12 cellular contexts compared by ENCODE assay signal in the genomic region with DNA sequence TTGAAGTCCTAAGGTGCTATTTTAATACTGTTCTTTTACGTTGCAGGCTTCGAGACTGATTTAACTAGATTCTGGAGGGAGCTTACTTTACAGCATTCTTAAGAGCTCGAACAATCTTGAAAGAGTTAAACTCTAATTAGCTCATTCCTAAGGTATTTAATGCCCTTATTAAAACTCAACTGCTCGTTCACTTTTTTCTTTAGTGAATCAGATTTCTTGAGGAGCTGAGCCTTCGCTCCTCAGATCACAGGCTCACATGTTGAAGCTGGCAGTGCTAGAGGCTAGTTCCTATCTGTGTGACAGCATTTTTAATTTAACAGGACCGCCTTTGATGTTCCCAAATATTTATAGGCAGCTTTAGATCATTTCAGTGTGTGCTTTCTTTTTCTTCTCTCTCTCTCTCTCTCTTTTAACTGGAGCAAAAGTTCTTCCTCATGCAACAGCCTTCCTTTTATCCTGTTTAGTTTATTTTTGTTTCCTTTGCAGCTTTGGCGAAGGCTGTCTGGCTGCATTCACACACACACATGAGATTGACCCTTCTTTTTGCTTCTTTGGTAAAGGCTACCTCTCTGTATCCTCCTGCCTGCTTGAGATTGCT. TPM values are rescaled to one million over a fixed set of nuclear protein-coding genes. Genes with fewer than 3 reads are reported as not detected.
DNase-seq lines count a peak whose midpoint lies in the region; ATAC-seq, FAIRE-seq and TF ChIP-seq lines count a peak whose summit lies in the region.
"Had no signal": no experiment of that assay in that cellular context is flagged by ENCODE, and none has a peak within 500 bp of the region (broad histone marks: within the 10 kb centered on the region; RNA-seq: fewer than 3 reads in every experiment).

No MANE protein-coding gene starts in this region.

- no peaks in the 10 kb centered on the region for H3K9me3 Mint-ChIP-seq in Caco-2 (ENCODE audit: unreplicated experiment)
- H3K9me3 Mint-ChIP-seq: activated T-helper 17 cell treated with anti-CD3 and anti-CD28 coated beads, Interleukin-2, amount 50 U/mL, for 72 hours; CD8-positive, alpha-beta T cell; naive thymus-derived CD4-positive, alpha-beta T cell had no signal

- H3K4me1 ChIP-seq in mammary epithelial cell (ENCODE audit: insufficient read depth, low read length) (peaks cover 52% of the 10 kb centered on the region), hepatocyte (ENCODE audit: insufficient read depth) (peaks cover 37% of the 10 kb centered on the region), Caco-2 (peaks cover 59% of the 10 kb centered on the region)

- H2AFZ ChIP-seq in mammary epithelial cell (ENCODE audit: low read depth, low read length), result peak overlapping the region; percentile 10
- no peak overlapping the region for H2AFZ ChIP-seq in hepatocyte

- H4K20me1 ChIP-seq in mammary epithelial cell (ENCODE audit: insufficient read depth, low read length), result no peaks in the 10 kb centered on the region
- peaks cover 2% of the 10 kb centered on the region for H4K20me1 ChIP-seq in hepatocyte (ENCODE audit: insufficient read depth, poor library complexity, severe bottlenecking)

- H3K27ac Mint-ChIP-seq in Caco-2 (ENCODE audit: unreplicated experiment), result no peak overlapping the region
- H3K27ac Mint-ChIP-seq: activated T-helper 17 cell treated with anti-CD3 and anti-CD28 coated beads, Interleukin-2, amount 50 U/mL, for 72 hours; CD8-positive, alpha-beta T cell; naive thymus-derived CD4-positive, alpha-beta T cell had no signal

- BruUV-seq in mammary epithelial cell (replicated peaks; lab: Mats Ljungman, UMichigan) (no TSS peak), Caco-2 (replicated peaks; lab: Mats Ljungman, UMichigan) (no TSS peak)

- H3K27me3 Mint-ChIP-seq in Caco-2 (ENCODE audit: insufficient read depth, unreplicated experiment), result no peaks in the 10 kb centered on the region

- CTCF ChIA-PET in mammary epithelial cell (lab: Charles Lee; ENCODE audit: low non-redundant PET), result interaction anchor here (0.6 to 0.7 kb wide), 2 partner anchors 21 to 136 kb away, joined by 3 read pairs; a partner anchor contains a TSS
- CTCF ChIA-PET in Caco-2 (lab: Charles Lee), result interaction anchor here (0.5 to 1.6 kb wide), 2 partner anchors 10 to 136 kb away, joined by 3 to 5 read pairs; no protein-coding TSS in a partner anchor

- H3K79me2 ChIP-seq in mammary epithelial cell (ENCODE audit: insufficient read depth, low read length) (peaks cover 85% of the 10 kb centered on the region), hepatocyte (peaks cover 95% of the 10 kb centered on the region)

- intact Hi-C loops in mammary epithelial cell (cut with micrococcal nuclease), result no loop called here
- intact Hi-C loops in Caco-2 (cut with micrococcal nuclease; ENCODE audit: unreplicated experiment), result no loop called here

- TF ChIP-seq CTCF in mammary epithelial cell (conservative IDR thresholded peaks at IDR 0.05 in 1 of 2, IDR thresholded peaks at IDR 0.05 in 1 of 2; ENCODE audit: extremely low read depth in 1 of 2, insufficient read depth in 1 of 2, low read depth in 1 of 2, low read length in 2 of 2), result no peak
- TF ChIP-seq CTCF in hepatocyte (IDR thresholded peaks at IDR 0.05; ENCODE audit: poor library complexity), result no peak
- no peak for TF ChIP-seq CTCF in retinal pigment epithelial cell (conservative IDR thresholded peaks at IDR 0.05; ENCODE audit: low read depth, low read length)
- TF ChIP-seq CTCF in Caco-2 (IDR thresholded peaks at IDR 0.05; ENCODE audit: insufficient read depth in 1 of 2, low read depth in 1 of 2, low read length in 1 of 2, severe bottlenecking in 1 of 2, unreplicated experiment in 1 of 2), result no peak

- WGBS in mammary epithelial cell (ENCODE audit: low coverage, missing lambda C conversion rate), result 4% methylated on average over 7 of the region's 7 CpGs
- 29% methylated on average over 7 of the region's 7 CpGs for WGBS in hepatocyte (ENCODE audit: low lambda C conversion rate, missing lambda C conversion rate)

- DNase-seq in mammary epithelial cell (no peak), hepatocyte (ENCODE audit: low spot score) (peak; percentile 24), retinal pigment epithelial cell (ENCODE audit: low read depth) (peak; percentile 82), Caco-2 (no peak), NCI-H2227 treated with DMSO at 0.1 percent for 48 hours (lab: John Stamatoyannopoulos, UW) (no peak)
- DNase-seq: CD8-positive, alpha-beta T cell; naive thymus-derived CD4-positive, alpha-beta T cell had no signal

- in situ Hi-C loops in mammary epithelial cell (cut with MboI; ENCODE audit: low sequenced_read_pairs in 2 of 2), result no loop called here

- dilution Hi-C loops in mammary epithelial cell (cut with HindIII; ENCODE audit: low sequenced_read_pairs), result no loop called here

- POLR2A ChIA-PET in Caco-2 (lab: Charles Lee), result interaction anchor here (0.5 to 1.0 kb wide), 2 partner anchors 28 to 145 kb away, joined by 3 to 6 read pairs; no protein-coding TSS in a partner anchor

- H3K4me1 Mint-ChIP-seq in Caco-2 (ENCODE audit: low read depth, unreplicated experiment), result peaks cover 46% of the 10 kb centered on the region

- H3K36me3 ChIP-seq in mammary epithelial cell (ENCODE audit: insufficient read depth, low read length), result no peaks in the 10 kb centered on the region
- H3K36me3 ChIP-seq in hepatocyte (replicated peaks; ENCODE audit: insufficient read depth, low read depth), result no peaks in the 10 kb centered on the region
- no peaks in the 10 kb centered on the region; the same call in 1 of the 2 replicates for H3K36me3 ChIP-seq in Caco-2 (ENCODE audit: control insufficient read depth, insufficient read depth, low read length)

- H3K9ac ChIP-seq in mammary epithelial cell (ENCODE audit: insufficient read depth, low read length), result no peak overlapping the region

- H3K9me3 ChIP-seq in mammary epithelial cell (replicated peaks; ENCODE audit: insufficient read depth, low read length) (no peaks in the 10 kb centered on the region), hepatocyte (ENCODE audit: low read depth) (no peaks in the 10 kb centered on the region), Caco-2 (no peaks in the 10 kb centered on the region)

- H3K4me3 ChIP-seq in mammary epithelial cell (replicated peaks in 1 of 3; ENCODE audit: insufficient read depth in 1 of 3, low read depth in 2 of 3, low read length in 3 of 3) (no peak overlapping the region), hepatocyte (no peak overlapping the region), retinal pigment epithelial cell (ENCODE audit: low read length) (peak overlapping the region; percentile 9), Caco-2 (ENCODE audit: low read depth, low read length) (no peak overlapping the region)

- H3K4me3 Mint-ChIP-seq in Caco-2 (ENCODE audit: unreplicated experiment), result no peak overlapping the region
- H3K4me3 Mint-ChIP-seq: activated T-helper 17 cell treated with anti-CD3 and anti-CD28 coated beads, Interleukin-2, amount 50 U/mL, for 72 hours; CD8-positive, alpha-beta T cell; naive thymus-derived CD4-positive, alpha-beta T cell had no signal

- H3K27me3 ChIP-seq in mammary epithelial cell (ENCODE audit: insufficient read depth, low read length), result no peaks in the 10 kb centered on the region
- no peaks in the 10 kb centered on the region for H3K27me3 ChIP-seq in hepatocyte
- no peaks in the 10 kb centered on the region for H3K27me3 ChIP-seq in Caco-2 (replicated peaks; ENCODE audit: control insufficient read depth, insufficient read depth, low read length)

- H3K4me2 ChIP-seq in mammary epithelial cell (ENCODE audit: insufficient read depth, low read depth, low read length), result peak overlapping the region; percentile 63
- H3K4me2 ChIP-seq in hepatocyte, result peak overlapping the region; percentile 60

- H3K27ac ChIP-seq in mammary epithelial cell (ENCODE audit: insufficient read depth, low read depth, low read length) (peak overlapping the region; percentile 42), hepatocyte (peak overlapping the region; percentile 61)

- H3K9me2 ChIP-seq in hepatocyte (replicated peaks; ENCODE audit: insufficient read depth), result no peaks in the 10 kb centered on the region

- FAIRE-seq in G401.6 (lab: Jason Lieb, UNC), result peak; percentile 23
- FAIRE-seq: TTC549 had no signal

- peaks cover 68% of the 10 kb centered on the region for H3K36me3 Mint-ChIP-seq in Caco-2 (ENCODE audit: insufficient read depth, unreplicated experiment)
- H3K36me3 Mint-ChIP-seq: CD8-positive, alpha-beta T cell had no signal

- no peak for ATAC-seq in HG03095 (IDR thresholded peaks at IDR 0.05; ENCODE audit: unreplicated experiment)
- no peak for ATAC-seq in GM19328 (IDR thresholded peaks at IDR 0.05; ENCODE audit: unreplicated experiment)
- ATAC-seq: activated T-helper 17 cell treated with anti-CD3 and anti-CD28 coated beads, Interleukin-2, amount 50 U/mL, for 72 hours; CD8-positive, alpha-beta T cell; naive thymus-derived CD4-positive, alpha-beta T cell had no signal

RNA-seq across cellular contexts. Expression of a gene that starts 20.9 kb away (rescaled TPM):
- total RNA-seq in mammary epithelial cell (10 to 100 TPM in 1 of 2 donors, 1 to 10 TPM in 1; 9.5 to 14.5 TPM), hepatocyte (7.9 and 8.9 TPM in 2 replicates), Caco-2 (2022) (37.9 and 41.1 TPM in 2 replicates)
- polyA plus RNA-seq in mammary epithelial cell (5.2 TPM), hepatocyte (12.8 and 14.7 TPM in 2 replicates)
- 9.8 TPM for polyA minus RNA-seq in mammary epithelial cell

Comparison
In these comparisons a context has a peak if more than half of its experiments do, and no peak if none do; other contexts are left out.
1. DNase-seq: peak in hepatocyte (single experiment) and retinal pigment epithelial cell (single experiment); none in mammary epithelial cell (single experiment), Caco-2 (0 of 2) and NCI-H2227 treated with DMSO at 0.1 percent for 48 hours (single experiment).